In genomic region chr2:162053066-162053807, GRCh38 we compare ENCODE assay signal across 27 cellular contexts. TPM values are rescaled to one million over a fixed set of nuclear protein-coding genes. Genes with fewer than 3 reads are reported as not detected.
"Had no signal": no experiment of that assay in that cellular context is flagged by ENCODE, and none has a peak within 500 bp of the region (broad histone marks: within the 10 kb centered on the region; RNA-seq: fewer than 3 reads in every experiment).

No MANE protein-coding gene starts in this region.

- ATAC-seq: activated T-cell treated with anti-CD3 and anti-CD28 coated beads, Interleukin-2, amount 50 U/mL, for 72 hours; Panc1; SK-N-SH treated with all-trans-retinoic acid at 6 μM for 48 hours; WTC11 had no signal

- H3K36me3 ChIP-seq: adrenal gland, SJSA1 had no signal

- H3K27ac ChIP-seq: adrenal gland, SJSA1 had no signal

- H3K4me1 ChIP-seq: SJSA1 had no signal

- H3K9me3 ChIP-seq: adrenal gland, SJSA1 had no signal

- H3K4me3 ChIP-seq: adrenal gland, SJSA1 had no signal

- H3K27me3 ChIP-seq: adrenal gland, SJSA1 had no signal

- DNase-seq: activated CD4-positive, alpha-beta memory T cell treated with anti-CD3 and anti-CD28 coated beads, Interleukin-2, amount 10 ng/mL, durations not matched to agents 7 days and 5 days; activated CD4-positive, alpha-beta T cell treated with anti-CD3 and anti-CD28 coated beads, Interleukin-2, amount 10 ng/mL, durations not matched to agents 7 days and 5 days; activated CD4-positive, CD25-positive, alpha-beta regulatory T cell treated with anti-CD3 and anti-CD28 coated beads, Interleukin-2, amount 50 U/mL, for 72 hours; activated naive CD4-positive, alpha-beta T cell treated with anti-CD3 and anti-CD28 coated beads, Interleukin-2, amount 50 U/mL, for 16 hours; activated naive CD8-positive, alpha-beta T cell treated with anti-CD3 and anti-CD28 coated beads, Interleukin-2, amount 10 ng/mL, durations not matched to agents 7 days and 5 days; activated T-cell treated with anti-CD3 and anti-CD28 coated beads for 4 hours; activated T-cell treated with anti-CD3 and anti-CD28 coated beads, Interleukin-2, amount 50 U/mL, for 72 hours; adrenal gland; anterior cingulate cortex; cerebellar nuclear complex; MM.1S; NCI-H1105; NCI-H1436; NCI-H1694 treated with DMSO at 0.1 percent for 48 hours; NCI-H2029 treated with DMSO at 0.1 percent for 48 hours; NCI-H510A treated with DMSO at 0.1 percent for 48 hours; NCI-H748 treated with DMSO at 0.1 percent for 48 hours; NK-92 treated with Interleukin-12 subunit alpha and Interleukin-12 subunit beta, amount 100 ng/mL, for 24 hours; OCI-M1; Right ventricle myocardium superior; RPMI8226; SW 1271; T-helper 9 cell had no signal

RNA-seq across cellular contexts. Expression of gene DPP4, which starts 20.8 kb away (rescaled TPM):
- total RNA-seq: SJSA1 had no signal
